In genomic region chr7:155820788-155821187, GRCh38 we compare ENCODE assay signal across 37 cellular contexts. TPM values are rescaled to one million over a fixed set of nuclear protein-coding genes. Genes with fewer than 3 reads are reported as not detected.
"Had no signal": no experiment of that assay in that cellular context is flagged by ENCODE, and none has a peak within 500 bp of the region (broad histone marks: within the 10 kb centered on the region; RNA-seq: fewer than 3 reads in every experiment).

No MANE protein-coding gene starts in this region.

- H3K27me3 ChIP-seq: MG63, Peyer's patch had no signal

- H3K4me3 ChIP-seq: MG63, Peyer's patch, SJSA1 had no signal

- H3K27ac ChIP-seq: brain microvascular endothelial cell, Peyer's patch, SJSA1, VCaP had no signal

- H3K27ac Mint-ChIP-seq: activated B cell treated with CpG ODN at 0.5 μM for 24 hours; activated CD8-positive, alpha-beta T cell treated with anti-CD3 and anti-CD28 coated beads for 36 hours; activated naive CD8-positive, alpha-beta T cell treated with anti-CD3 and anti-CD28 coated beads for 36 hours; activated T-helper 17 cell treated with anti-CD3 and anti-CD28 coated beads, Interleukin-2, amount 50 U/mL, for 72 hours had no signal

- H3K9me3 ChIP-seq: MG63, Peyer's patch, SJSA1 had no signal

- H3K4me3 Mint-ChIP-seq: activated B cell treated with CpG ODN at 0.5 μM for 24 hours; activated CD8-positive, alpha-beta T cell treated with anti-CD3 and anti-CD28 coated beads for 36 hours; activated naive CD8-positive, alpha-beta T cell treated with anti-CD3 and anti-CD28 coated beads for 36 hours; activated T-cell treated with anti-CD3 and anti-CD28 coated beads, Interleukin-2, amount 50 U/mL, for 72 hours; activated T-helper 17 cell treated with anti-CD3 and anti-CD28 coated beads, Interleukin-2, amount 50 U/mL, for 72 hours had no signal

- H3K4me1 Mint-ChIP-seq: activated B cell treated with CpG ODN at 0.5 μM for 24 hours; activated T-helper 17 cell treated with anti-CD3 and anti-CD28 coated beads, Interleukin-2, amount 50 U/mL, for 72 hours had no signal

- H3K4me1 ChIP-seq: Peyer's patch, SJSA1 had no signal

- DNase-seq: activated B cell treated with CpG ODN at 0.5 μM for 24 hours; activated CD4-positive, alpha-beta T cell treated with anti-CD3 and anti-CD28 coated beads for 4 hours; activated CD4-positive, CD25-positive, alpha-beta regulatory T cell treated with anti-CD3 and anti-CD28 coated beads, Interleukin-2, amount 50 U/mL, for 72 hours; activated CD8-positive, alpha-beta T cell treated with anti-CD3 and anti-CD28 coated beads for 36 hours; activated effector memory CD4-positive, alpha-beta T cell treated with anti-CD3 and anti-CD28 coated beads, Interleukin-2, amount 50 U/mL, for 16 hours; activated naive CD4-positive, alpha-beta T cell; activated naive CD4-positive, alpha-beta T cell treated with anti-CD3 and anti-CD28 coated beads, Interleukin-2, amount 50 U/mL, for 16 hours; activated naive CD8-positive, alpha-beta T cell treated with anti-CD3 and anti-CD28 coated beads for 36 hours; activated T-cell treated with anti-CD3 and anti-CD28 coated beads, Interleukin-2, amount 50 U/mL, for 1 hour; activated T-cell treated with anti-CD3 and anti-CD28 coated beads, Interleukin-2, amount 50 U/mL, for 72 hours; amniotic stem cell; aorta; brain microvascular endothelial cell; central memory CD4-positive, alpha-beta T cell; Kasumi-1; KG1; MG63; MV-4-11; NCI-H1092; NCI-H1436 treated with DMSO at 0.1 percent for 48 hours; NCI-H1694 treated with DMSO at 0.1 percent for 48 hours; NCI-H2029; NCI-H345; NCI-H524 treated with DMSO at 0.1 percent for 48 hours; NK-92 treated with Interleukin-12 subunit alpha and Interleukin-12 subunit beta, amount 100 ng/mL, for 24 hours; PC-3; RPMI8226; SHP77 treated with DMSO at 0.1 percent for 48 hours; SW 1271; T-helper 1 cell; T-helper 2 cell; T-helper 9 cell had no signal

- H3K36me3 ChIP-seq: brain microvascular endothelial cell, MG63, Peyer's patch, SJSA1 had no signal

- ATAC-seq: activated CD8-positive, alpha-beta T cell treated with anti-CD3 and anti-CD28 coated beads for 36 hours; activated T-cell treated with anti-CD3 and anti-CD28 coated beads, Interleukin-2, amount 50 U/mL, for 72 hours; activated T-helper 17 cell treated with anti-CD3 and anti-CD28 coated beads, Interleukin-2, amount 50 U/mL, for 72 hours; PC-3 had no signal

- H3K9me3 Mint-ChIP-seq: activated B cell treated with CpG ODN at 0.5 μM for 24 hours; activated CD8-positive, alpha-beta T cell treated with anti-CD3 and anti-CD28 coated beads for 36 hours; activated naive CD8-positive, alpha-beta T cell treated with anti-CD3 and anti-CD28 coated beads for 36 hours; activated T-cell treated with anti-CD3 and anti-CD28 coated beads, Interleukin-2, amount 50 U/mL, for 72 hours; activated T-helper 17 cell treated with anti-CD3 and anti-CD28 coated beads, Interleukin-2, amount 50 U/mL, for 72 hours had no signal

RNA-seq across cellular contexts. Expression of gene SHH, which starts 8.5 kb away (rescaled TPM):
- total RNA-seq: activated B cell treated with CpG ODN at 0.5 μM for 24 hours; activated CD8-positive, alpha-beta memory T cell treated with anti-CD3 and anti-CD28 coated beads for 36 hours; activated CD8-positive, alpha-beta T cell treated with anti-CD3 and anti-CD28 coated beads for 36 hours; activated naive CD8-positive, alpha-beta T cell treated with anti-CD3 and anti-CD28 coated beads for 36 hours; activated T-helper 17 cell treated with anti-CD3 and anti-CD28 coated beads, Interleukin-2, amount 50 U/mL, for 72 hours; SJSA1 had no signal
